In the genomic region with DNA sequence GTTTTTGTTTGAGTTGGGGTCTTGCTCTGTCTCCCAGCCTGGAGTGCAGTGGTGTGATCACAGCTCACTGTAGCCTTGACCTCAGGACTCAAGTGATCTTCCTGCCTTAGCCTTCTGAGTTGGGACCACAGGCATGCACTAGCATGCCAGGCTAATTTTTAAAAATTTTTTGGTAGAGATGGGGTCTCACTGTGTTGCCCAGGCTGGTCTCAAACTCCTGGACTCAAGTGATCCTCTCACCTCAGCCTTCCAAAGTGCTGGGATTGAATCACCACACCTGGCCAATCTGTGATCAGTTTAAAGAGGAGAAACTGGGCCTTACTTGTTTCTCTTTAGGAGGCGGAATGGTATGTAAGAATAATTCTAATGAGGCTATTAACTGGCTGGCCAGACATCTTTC, we compare ENCODE assay signal across 18 cellular contexts. TPM values are rescaled to one million over a fixed set of nuclear protein-coding genes. Genes with fewer than 3 reads are reported as not detected.
DNase-seq lines count a peak whose midpoint lies in the region; ATAC-seq and TF ChIP-seq lines count a peak whose summit lies in the region.
"Had no signal": no experiment of that assay in that cellular context is flagged by ENCODE, and none has a peak within 500 bp of the region (broad histone marks: within the 10 kb centered on the region; RNA-seq: fewer than 3 reads in every experiment).

No MANE protein-coding gene starts in this region.

- H3K36me3 Mint-ChIP-seq in nephron (ENCODE audit: low read depth) (peaks cover 14% of the 10 kb centered on the region), HFFc6 (ENCODE audit: low read depth) (no peaks in the 10 kb centered on the region)
- peaks cover 0 to 9% (median 0%) of the 10 kb centered on the region in 3 donors for H3K36me3 Mint-ChIP-seq in naive thymus-derived CD8-positive, alpha-beta T cell

- H3K27ac Mint-ChIP-seq in nephron (peak overlapping the region in 2 of 3 experiments; percentile 62 to 65), HFFc6 (no peak overlapping the region)
- H3K27ac Mint-ChIP-seq in naive thymus-derived CD8-positive, alpha-beta T cell, result no peak overlapping the region

- no peak for TF ChIP-seq CTCF in body of pancreas (IDR thresholded peaks at IDR 0.05)
- no peak for TF ChIP-seq CTCF in nephron (IDR thresholded peaks at IDR 0.05; ENCODE audit: unreplicated experiment in 3 of 3)
- no peak for TF ChIP-seq CTCF in suprapubic skin (IDR thresholded peaks at IDR 0.05)
- no peak for TF ChIP-seq CTCF in HFFc6 (IDR thresholded peaks at IDR 0.05)

- no peak overlapping the region for H3K9ac ChIP-seq in SK-N-MC (ENCODE audit: insufficient read length)

- H3K27me3 Mint-ChIP-seq in nephron (ENCODE audit: low read depth) (no peaks in the 10 kb centered on the region), HFFc6 (ENCODE audit: insufficient read depth) (no peaks in the 10 kb centered on the region; the same call in 1 of the 2 replicates)
- peaks cover 0 to 4% (median 0%) of the 10 kb centered on the region in 5 donors for H3K27me3 Mint-ChIP-seq in naive thymus-derived CD8-positive, alpha-beta T cell
- H3K27me3 Mint-ChIP-seq: CD4-positive, CD25-positive, alpha-beta regulatory T cell had no signal

- POLR2A ChIA-PET in naive thymus-derived CD8-positive, alpha-beta T cell (lab: Charles Lee), result no interaction called here

- intact Hi-C loops in body of pancreas (cut with DNase I), result no loop called here

- H3K36me3 ChIP-seq in SK-N-MC (ENCODE audit: insufficient read depth, low read length) (no peaks in the 10 kb centered on the region), body of pancreas (replicated peaks in 1 of 2; ENCODE audit: insufficient read depth in 1 of 2, low read depth in 2 of 2) (peaks cover 0 to 10% of the 10 kb centered on the region in 2 donors), suprapubic skin (peaks cover 5% of the 10 kb centered on the region)

- no peak for TF ChIP-seq POLR2A in body of pancreas (IDR thresholded peaks at IDR 0.05)
- TF ChIP-seq POLR2A in suprapubic skin (IDR thresholded peaks at IDR 0.05), result no peak

- TF ChIP-seq EP300 in suprapubic skin (IDR thresholded peaks at IDR 0.05), result no peak

- peak overlapping the region; percentile 36; the same call in 1 of the 2 replicates for H3K27ac ChIP-seq in SK-N-MC
- H3K27ac ChIP-seq in body of pancreas, result peak overlapping the region in 3 of 4 donors; percentile 31 to 93 (median 50)
- peak overlapping the region; percentile 75 for H3K27ac ChIP-seq in suprapubic skin

- H3K4me3 Mint-ChIP-seq in nephron (no peak overlapping the region), HFFc6 (no peak overlapping the region)
- H3K4me3 Mint-ChIP-seq in naive thymus-derived CD8-positive, alpha-beta T cell, result no peak overlapping the region
- H3K4me3 Mint-ChIP-seq: CD4-positive, CD25-positive, alpha-beta regulatory T cell had no signal

- H3K9me3 ChIP-seq in SK-N-MC (ENCODE audit: low read depth, low read length) (no peaks in the 10 kb centered on the region), body of pancreas (no peaks in the 10 kb centered on the region), suprapubic skin (no peaks in the 10 kb centered on the region)

- no peak for DNase-seq in SK-N-MC (ENCODE audit: low read depth, low spot score)
- DNase-seq in body of pancreas, result no peak
- DNase-seq in suprapubic skin (ENCODE audit: low spot score in 2 of 2), result peak in 1 of 2 donors; percentile 31
- no peak for DNase-seq in HFFc6
- no peak for DNase-seq in naive thymus-derived CD8-positive, alpha-beta T cell
- DNase-seq: CD4-positive, CD25-positive, alpha-beta regulatory T cell; COR-L47; DMS79; Karpas-422; NCI-H1694; NCI-H2081 treated with DMSO at 0.1 percent for 48 hours; NCI-H2171 treated with DMSO at 0.1 percent for 48 hours; NCI-H446; NCI-H526; OCI-M1; SHP77 had no signal

- peaks cover 55% of the 10 kb centered on the region for H3K4me1 ChIP-seq in body of pancreas
- peaks cover 66% of the 10 kb centered on the region for H3K4me1 ChIP-seq in suprapubic skin

- 0 out of 2 replicates have a peak overlapping the region, but pooled peaks have one; percentile 30 for H3K4me3 ChIP-seq in SK-N-MC
- H3K4me3 ChIP-seq in body of pancreas, result no peak overlapping the region
- H3K4me3 ChIP-seq in suprapubic skin, result no peak overlapping the region

- H3K9me3 Mint-ChIP-seq in nephron (no peaks in the 10 kb centered on the region), HFFc6 (no peaks in the 10 kb centered on the region)
- no peaks in the 10 kb centered on the region for H3K9me3 Mint-ChIP-seq in naive thymus-derived CD8-positive, alpha-beta T cell
- H3K9me3 Mint-ChIP-seq: CD4-positive, CD25-positive, alpha-beta regulatory T cell had no signal

- H3K4me1 Mint-ChIP-seq in nephron (peaks cover 29% of the 10 kb centered on the region), HFFc6 (ENCODE audit: low read depth) (peaks cover 8% of the 10 kb centered on the region)
- peaks cover 0 to 6% (median 0%) of the 10 kb centered on the region in 4 donors for H3K4me1 Mint-ChIP-seq in naive thymus-derived CD8-positive, alpha-beta T cell
- H3K4me1 Mint-ChIP-seq: CD4-positive, CD25-positive, alpha-beta regulatory T cell had no signal

- H3K27me3 ChIP-seq in body of pancreas (no peaks in the 10 kb centered on the region), suprapubic skin (no peaks in the 10 kb centered on the region)

- no peak for ATAC-seq in body of pancreas
- no peak for ATAC-seq in HG03432 (IDR thresholded peaks at IDR 0.05; ENCODE audit: unreplicated experiment)
- ATAC-seq in naive thymus-derived CD8-positive, alpha-beta T cell, result no peak

- WGBS in body of pancreas, 2 donors, result 100% methylated on average over 1 of the region's 1 CpG
- WGBS in suprapubic skin, result 57% methylated on average over 1 of the region's 1 CpG

RNA-seq across cellular contexts. Expression of gene IMPA2, which starts 49.9 kb away (rescaled TPM):
- 100 to 1,000 TPM; 269 to 446 TPM for total RNA-seq in body of pancreas
- 100 to 1,000 TPM; 234 to 396 (median 363) TPM for total RNA-seq in suprapubic skin
- 1 to 10 TPM; 1.2 to 2.5 (median 1.5) TPM for total RNA-seq in HFFc6 (2021; fragmentation: NEBNext Ultra II Directional; extraction: Animal tissue kit (Norgen Biotek cat#: 25700))
- 1 to 10 TPM; 7.8 to 9.5 TPM for total RNA-seq in naive thymus-derived CD8-positive, alpha-beta T cell
- polyA plus RNA-seq in naive thymus-derived CD8-positive, alpha-beta T cell, result 1 to 10 TPM; 4.3 to 8.2 (median 4.5) TPM

Comparison
In these comparisons a context has a peak if more than half of its experiments do, and no peak if none do; other contexts are left out.
1. H3K27ac Mint-ChIP-seq: peak in nephron (2 of 3); none in HFFc6 (single experiment) and naive thymus-derived CD8-positive, alpha-beta T cell (0 of 10).
2. RNA of gene IMPA2, which starts 49.9 kb away (total RNA-seq): 269 to 446 TPM in body of pancreas and 234 to 396 TPM in suprapubic skin; 7.8 to 9.5 TPM in naive thymus-derived CD8-positive, alpha-beta T cell and 1.2 to 2.5 TPM in HFFc6; every median in the first group is over 10 times any median in the second.
3. Peak in every context shown above with its lines, with median percentiles within 50 percentile points of each other: H3K27ac ChIP-seq.